In the genomic region with DNA sequence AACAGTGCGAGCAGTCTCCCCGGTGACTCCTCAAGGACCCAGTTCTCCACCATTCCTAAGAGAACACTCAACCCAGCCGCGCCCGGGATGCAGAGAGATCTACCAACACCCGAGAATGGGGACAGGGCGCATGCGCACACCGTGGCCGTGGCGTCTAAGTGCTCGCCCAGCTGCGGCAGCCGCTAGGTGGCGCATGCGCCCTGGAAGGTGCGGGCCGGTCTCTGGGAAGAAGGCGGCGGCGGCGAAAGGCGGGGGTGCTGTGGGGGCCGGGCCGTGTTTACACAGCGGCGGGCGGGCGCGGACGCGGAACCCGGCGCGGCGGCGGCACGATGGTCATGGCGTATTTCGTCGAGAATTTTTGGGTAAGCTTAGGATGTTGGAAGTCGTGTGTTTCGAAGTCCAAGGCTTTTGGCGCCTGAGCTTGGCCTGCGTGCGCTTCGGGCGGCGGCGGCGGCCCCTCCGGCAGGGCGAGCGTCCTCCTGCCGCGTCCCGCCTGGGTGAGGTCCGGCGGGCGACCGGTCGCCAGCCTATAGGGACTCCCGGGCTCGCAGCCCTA, we compare ENCODE assay signal across 1 cellular context.
TF ChIP-seq lines count a peak whose summit lies in the region.

TSS of gene FCHO2 (plus strand) at position 274 of the 556 bp plus-strand sequence. CDS start at position 330, 56 bp downstream.

TF ChIP-seq in HepG2, 621 proteins besides CTCF, POLR2A, EP300 and RAD21 (continued from another document and continues in another):
- no peak for TF ChIP-seq NFAT5 (CRISPR knock-in tag; IDR thresholded peaks at IDR 0.05)
- peak; percentile 22; the same call in 1 of the 2 replicates for TF ChIP-seq FOSL2 (CRISPR knock-in tag; IDR thresholded peaks at IDR 0.05)
- TF ChIP-seq ZFP90 (CRISPR knock-in tag; IDR thresholded peaks at IDR 0.05; ENCODE audit: borderline replicate concordance) = no peak
- peak; percentile 44 for TF ChIP-seq TAF15 (IDR thresholded peaks at IDR 0.05; ENCODE audit: low read depth, low read length, poor library complexity, severe bottlenecking)
- TF ChIP-seq, protein P1, sequence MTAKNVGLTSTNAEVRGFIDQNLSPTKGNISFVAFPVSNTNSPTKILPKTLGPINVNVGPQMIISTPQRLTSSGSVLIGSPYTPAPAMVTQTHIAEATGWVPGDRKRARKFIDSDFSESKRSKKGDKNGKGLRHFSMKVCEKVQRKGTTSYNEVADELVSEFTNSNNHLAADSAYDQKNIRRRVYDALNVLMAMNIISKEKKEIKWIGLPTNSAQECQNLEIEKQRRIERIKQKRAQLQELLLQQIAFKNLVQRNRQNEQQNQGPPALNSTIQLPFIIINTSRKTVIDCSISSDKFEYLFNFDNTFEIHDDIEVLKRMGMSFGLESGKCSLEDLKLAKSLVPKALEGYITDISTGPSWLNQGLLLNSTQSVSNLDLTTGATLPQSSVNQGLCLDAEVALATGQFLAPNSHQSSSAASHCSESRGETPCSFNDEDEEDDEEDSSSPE (CRISPR knock-in tag; IDR thresholded peaks at IDR 0.05) = peak; percentile 79
- no peak for TF ChIP-seq CBX1 (IDR thresholded peaks at IDR 0.05; ENCODE audit: low read depth)
- no peak for TF ChIP-seq CC2D1A (CRISPR knock-in tag; IDR thresholded peaks at IDR 0.05)
- no peak for TF ChIP-seq ZNF343 (CRISPR knock-in tag; IDR thresholded peaks at IDR 0.05)
- no peak for TF ChIP-seq ZNF296 (CRISPR knock-in tag; conservative IDR thresholded peaks at IDR 0.05)
- TF ChIP-seq ZNF781 (CRISPR knock-in tag; IDR thresholded peaks at IDR 0.05; ENCODE audit: borderline replicate concordance, not compliant biosample characterization) = peak; percentile 25
- TF ChIP-seq, protein P2, sequence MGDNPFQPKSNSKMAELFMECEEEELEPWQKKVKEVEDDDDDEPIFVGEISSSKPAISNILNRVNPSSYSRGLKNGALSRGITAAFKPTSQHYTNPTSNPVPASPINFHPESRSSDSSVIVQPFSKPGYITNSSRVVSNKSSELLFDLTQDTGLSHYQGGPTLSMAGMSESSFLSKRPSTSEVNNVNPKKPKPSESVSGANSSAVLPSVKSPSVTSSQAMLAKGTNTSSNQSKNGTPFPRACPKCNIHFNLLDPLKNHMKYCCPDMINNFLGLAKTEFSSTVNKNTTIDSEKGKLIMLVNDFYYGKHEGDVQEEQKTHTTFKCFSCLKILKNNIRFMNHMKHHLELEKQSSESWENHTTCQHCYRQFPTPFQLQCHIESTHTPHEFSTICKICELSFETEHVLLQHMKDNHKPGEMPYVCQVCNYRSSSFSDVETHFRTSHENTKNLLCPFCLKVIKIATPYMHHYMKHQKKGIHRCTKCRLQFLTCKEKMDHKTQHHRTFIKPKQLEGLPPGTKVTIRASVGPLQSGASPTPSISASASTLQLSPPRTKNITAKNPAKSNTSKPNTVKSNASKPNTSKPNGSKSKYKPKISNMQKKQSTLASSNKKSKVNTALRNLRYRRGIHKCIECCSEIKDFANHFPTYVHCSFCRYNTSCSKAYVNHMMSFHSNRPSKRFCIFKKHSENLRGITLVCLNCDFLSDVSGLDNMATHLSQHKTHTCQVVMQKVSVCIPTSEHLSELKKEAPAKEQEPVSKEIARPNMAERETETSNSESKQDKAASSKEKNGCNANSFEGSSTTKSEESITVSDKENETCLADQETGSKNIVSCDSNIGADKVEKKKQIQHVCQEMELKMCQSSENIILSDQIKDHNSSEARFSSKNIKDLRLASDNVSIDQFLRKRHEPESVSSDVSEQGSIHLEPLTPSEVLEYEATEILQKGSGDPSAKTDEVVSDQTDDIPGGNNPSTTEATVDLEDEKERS (CRISPR knock-in tag; IDR thresholded peaks at IDR 0.05) = no peak
- TF ChIP-seq ATF3 (CRISPR knock-in tag; IDR thresholded peaks at IDR 0.05) = no peak
- TF ChIP-seq ELF3 (CRISPR knock-in tag; IDR thresholded peaks at IDR 0.05) = peak; percentile 24; the same call in 1 of the 2 replicates
- TF ChIP-seq, protein P3, sequence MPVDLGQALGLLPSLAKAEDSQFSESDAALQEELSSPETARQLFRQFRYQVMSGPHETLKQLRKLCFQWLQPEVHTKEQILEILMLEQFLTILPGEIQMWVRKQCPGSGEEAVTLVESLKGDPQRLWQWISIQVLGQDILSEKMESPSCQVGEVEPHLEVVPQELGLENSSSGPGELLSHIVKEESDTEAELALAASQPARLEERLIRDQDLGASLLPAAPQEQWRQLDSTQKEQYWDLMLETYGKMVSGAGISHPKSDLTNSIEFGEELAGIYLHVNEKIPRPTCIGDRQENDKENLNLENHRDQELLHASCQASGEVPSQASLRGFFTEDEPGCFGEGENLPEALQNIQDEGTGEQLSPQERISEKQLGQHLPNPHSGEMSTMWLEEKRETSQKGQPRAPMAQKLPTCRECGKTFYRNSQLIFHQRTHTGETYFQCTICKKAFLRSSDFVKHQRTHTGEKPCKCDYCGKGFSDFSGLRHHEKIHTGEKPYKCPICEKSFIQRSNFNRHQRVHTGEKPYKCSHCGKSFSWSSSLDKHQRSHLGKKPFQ (CRISPR knock-in tag; IDR thresholded peaks at IDR 0.05; ENCODE audit: insufficient replicate concordance) = no peak
- TF ChIP-seq PRDM15 (CRISPR knock-in tag; IDR thresholded peaks at IDR 0.05) = no peak
- TF ChIP-seq TBX3 (IDR thresholded peaks at IDR 0.05; ENCODE audit: borderline replicate concordance) = peak; percentile 56; the same call in 1 of the 2 replicates
- no peak for TF ChIP-seq TRAFD1 (CRISPR knock-in tag; IDR thresholded peaks at IDR 0.05; ENCODE audit: borderline replicate concordance)
- TF ChIP-seq ONECUT2 (CRISPR knock-in tag; IDR thresholded peaks at IDR 0.05) = no peak
- peak; percentile 11 for TF ChIP-seq MED8 (CRISPR knock-in tag; IDR thresholded peaks at IDR 0.05; ENCODE audit: insufficient replicate concordance)
- TF ChIP-seq MEIS1 (CRISPR knock-in tag; IDR thresholded peaks at IDR 0.05; ENCODE audit: borderline replicate concordance) = no peak
- TF ChIP-seq ZNF468 (CRISPR knock-in tag; IDR thresholded peaks at IDR 0.05) = 0 out of 2 replicates have a peak, but pooled peaks have one; percentile 55
- TF ChIP-seq ZNF883 (CRISPR knock-in tag; IDR thresholded peaks at IDR 0.05; ENCODE audit: not compliant biosample characterization) = peak; percentile 60
- TF ChIP-seq PLSCR1 (CRISPR knock-in tag; IDR thresholded peaks at IDR 0.05; ENCODE audit: borderline replicate concordance) = no peak
- TF ChIP-seq, protein P4, sequence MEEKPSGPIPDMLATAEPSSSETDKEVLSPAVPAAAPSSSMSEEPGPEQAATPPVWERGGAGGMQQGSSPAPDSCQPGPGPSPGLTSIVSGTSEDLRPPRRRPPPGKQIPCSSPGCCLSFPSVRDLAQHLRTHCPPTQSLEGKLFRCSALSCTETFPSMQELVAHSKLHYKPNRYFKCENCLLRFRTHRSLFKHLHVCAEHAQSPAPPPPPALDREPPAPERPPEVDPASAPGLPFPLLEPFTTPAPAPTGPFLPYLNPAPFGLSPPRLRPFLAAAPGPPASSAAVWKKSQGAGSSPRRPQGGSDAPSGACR (CRISPR knock-in tag; IDR thresholded peaks at IDR 0.05) = peak; percentile 92; the same call in 1 of the 2 replicates
- TF ChIP-seq ETS1 (CRISPR knock-in tag; IDR thresholded peaks at IDR 0.05) = no peak
- TF ChIP-seq CBX2 (IDR thresholded peaks at IDR 0.05; ENCODE audit: low read depth, low read length) = no peak
- 0 out of 2 replicates have a peak, but pooled peaks have one; percentile 47 for TF ChIP-seq CBX2 (CRISPR knock-in tag; IDR thresholded peaks at IDR 0.05; ENCODE audit: low read depth)
- peak; percentile 60 for TF ChIP-seq BCL6 (CRISPR knock-in tag; IDR thresholded peaks at IDR 0.05)
- TF ChIP-seq, protein P5, sequence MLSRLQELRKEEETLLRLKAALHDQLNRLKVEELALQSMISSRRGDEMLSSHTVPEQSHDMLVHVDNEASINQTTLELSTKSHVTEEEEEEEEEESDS (CRISPR knock-in tag; IDR thresholded peaks at IDR 0.05; ENCODE audit: borderline replicate concordance) = no peak
